9 cellular contexts compared by ENCODE assay signal in genomic region chr1:23791434-23792047, GRCh38. TPM values are rescaled to one million over a fixed set of nuclear protein-coding genes. Genes with fewer than 3 reads are reported as not detected.
DNase-seq lines count a peak whose midpoint lies in the region; ATAC-seq, FAIRE-seq and TF ChIP-seq lines count a peak whose summit lies in the region.
"Had no signal": no experiment of that assay in that cellular context is flagged by ENCODE, and none has a peak within 500 bp of the region (broad histone marks: within the 10 kb centered on the region; RNA-seq: fewer than 3 reads in every experiment).

No MANE protein-coding gene starts in this region.

- 0% methylated on average over 6 to 11 of the region's 17 CpGs for WGBS in gastroesophageal sphincter (ENCODE audit: low coverage in 1 of 2), 2 donors
- 1% methylated on average over 17 of the region's 17 CpGs for WGBS in pancreas, 2 donors

- H3K27ac ChIP-seq in gastroesophageal sphincter (peak overlapping the region in 3 of 4 donors; percentile 80 to 85 (median 84)), pancreas (peak overlapping the region in 2 of 4 donors; percentile 6 to 17)

- H3K4me3 ChIP-seq in gastroesophageal sphincter (peak overlapping the region; percentile 70 to 74), pancreas (peak overlapping the region; percentile 51 to 76 (median 61))

- TF ChIP-seq CTCF in gastroesophageal sphincter (IDR thresholded peaks at IDR 0.05) (no peak), pancreas (IDR thresholded peaks at IDR 0.05) (no peak)

- no peaks in the 10 kb centered on the region for H3K27me3 Mint-ChIP-seq in activated T-cell treated with anti-CD3 and anti-CD28 coated beads, Interleukin-2, amount 50 U/mL, for 4 hours (ENCODE audit: low read depth)

- peak; percentile 32 to 41 for ATAC-seq in activated T-cell treated with anti-CD3 and anti-CD28 coated beads, Interleukin-2, amount 50 U/mL, for 4 hours
- ATAC-seq in gastroesophageal sphincter (no peak), pancreas (peak; percentile 14 to 38 (median 25)), HG03045 (IDR thresholded peaks at IDR 0.05; ENCODE audit: unreplicated experiment) (no peak), GM19467 (IDR thresholded peaks at IDR 0.05; ENCODE audit: unreplicated experiment) (no peak), GM18858 (IDR thresholded peaks at IDR 0.05; ENCODE audit: unreplicated experiment) (no peak)

- FAIRE-seq in pancreas (lab: Jason Lieb, UNC): no peak
- FAIRE-seq: TTC549 had no signal

- peak; percentile 49 for DNase-seq in EH (ENCODE audit: low read depth)
- DNase-seq in HuH-7.5 (ENCODE audit: low spot score): peak; percentile 67
- DNase-seq in activated T-cell treated with anti-CD3 and anti-CD28 coated beads, Interleukin-2, amount 50 U/mL, for 4 hours: no peak
- DNase-seq in pancreas: peak in 3 of 6 donors; percentile 24 to 53 (median 36)

- H3K9me3 ChIP-seq in gastroesophageal sphincter (no peaks in the 10 kb centered on the region), pancreas (no peaks in the 10 kb centered on the region)

- peaks cover 0 to 60% of the 10 kb centered on the region in 2 donors for H3K36me3 ChIP-seq in gastroesophageal sphincter
- H3K36me3 ChIP-seq in pancreas: peaks cover 0 to 10% (median 6%) of the 10 kb centered on the region in 3 donors

- no peak for TF ChIP-seq POLR2A in gastroesophageal sphincter (IDR thresholded peaks at IDR 0.05)

- no peak for TF ChIP-seq EP300 in gastroesophageal sphincter (IDR thresholded peaks at IDR 0.05)

- intact Hi-C loops in pancreas (cut with DNase I): no loop called here

- no peaks in the 10 kb centered on the region for H3K9me3 Mint-ChIP-seq in activated T-cell treated with anti-CD3 and anti-CD28 coated beads, Interleukin-2, amount 50 U/mL, for 4 hours

- peaks cover 22% of the 10 kb centered on the region for H3K4me1 Mint-ChIP-seq in activated T-cell treated with anti-CD3 and anti-CD28 coated beads, Interleukin-2, amount 50 U/mL, for 4 hours (ENCODE audit: low read depth)

- H3K27me3 ChIP-seq in gastroesophageal sphincter: no peaks in the 10 kb centered on the region
- H3K27me3 ChIP-seq in pancreas: no peaks in the 10 kb centered on the region

- peaks cover 16% of the 10 kb centered on the region for H3K36me3 Mint-ChIP-seq in activated T-cell treated with anti-CD3 and anti-CD28 coated beads, Interleukin-2, amount 50 U/mL, for 4 hours (ENCODE audit: insufficient read depth)

- H3K4me1 ChIP-seq in gastroesophageal sphincter (peaks cover 0 to 37% (median 21%) of the 10 kb centered on the region in 3 donors), pancreas (peaks cover 0 to 12% (median 5%) of the 10 kb centered on the region in 3 donors)

- H3K4me3 Mint-ChIP-seq in activated T-cell treated with anti-CD3 and anti-CD28 coated beads, Interleukin-2, amount 50 U/mL, for 4 hours: peak overlapping the region; percentile 96

RNA-seq across cellular contexts. Expression of gene LYPLA2, which starts 0.6 kb away (rescaled TPM):
- 100 to 1,000 TPM; 132 to 146 (median 134) TPM for total RNA-seq in activated T-cell treated with anti-CD3 and anti-CD28 coated beads, Interleukin-2, amount 50 U/mL, for 4 hours
- total RNA-seq in gastroesophageal sphincter: 10 to 100 TPM; 25.7 to 30.4 (median 29.2) TPM
- total RNA-seq in pancreas: 10 to 100 TPM; 13.6 to 31.3 (median 21.6) TPM
- 10 to 100 TPM; 37.0 to 45.4 TPM for polyA plus RNA-seq in pancreas

RNA-seq across cellular contexts. Expression of gene GALE, which starts 9.0 kb away (rescaled TPM):
- total RNA-seq in activated T-cell treated with anti-CD3 and anti-CD28 coated beads, Interleukin-2, amount 50 U/mL, for 4 hours: 10 to 100 TPM; 55.9 to 65.3 (median 62.4) TPM
- 10 to 100 TPM in 3 of 4 donors, 1 to 10 TPM in 1; 7.4 to 25.2 (median 12.9) TPM for total RNA-seq in gastroesophageal sphincter
- 10 to 100 TPM in 5 of 6 donors, 1 to 10 TPM in 1; 5.6 to 15.2 (median 11.4) TPM for total RNA-seq in pancreas
- 10 to 100 TPM; 20.1 to 34.6 TPM for polyA plus RNA-seq in pancreas

RNA-seq across cellular contexts. Expression of gene PITHD1, which starts 13.3 kb away (rescaled TPM):
- 100 to 1,000 TPM; 125 to 128 (median 126) TPM for total RNA-seq in activated T-cell treated with anti-CD3 and anti-CD28 coated beads, Interleukin-2, amount 50 U/mL, for 4 hours
- total RNA-seq in gastroesophageal sphincter (10 to 100 TPM; 56.3 to 77.6 (median 60.8) TPM), pancreas (10 to 100 TPM; 17.3 to 20.6 (median 18.9) TPM)
- polyA plus RNA-seq in pancreas: 10 to 100 TPM; 20.6 to 36.8 TPM

RNA-seq across cellular contexts. Expression of gene HMGCL, which starts 33.7 kb away (rescaled TPM):
- 10 to 100 TPM; 10.5 to 11.1 (median 11.0) TPM for total RNA-seq in activated T-cell treated with anti-CD3 and anti-CD28 coated beads, Interleukin-2, amount 50 U/mL, for 4 hours
- total RNA-seq in gastroesophageal sphincter: 10 to 100 TPM; 24.1 to 61.0 (median 47.2) TPM
- 10 to 100 TPM; 16.2 to 26.0 (median 16.9) TPM for total RNA-seq in pancreas
- polyA plus RNA-seq in pancreas: 10 to 100 TPM; 18.9 to 27.0 TPM

RNA-seq across cellular contexts. Expression of gene ELOA, which starts 48.3 kb away (rescaled TPM):
- total RNA-seq in activated T-cell treated with anti-CD3 and anti-CD28 coated beads, Interleukin-2, amount 50 U/mL, for 4 hours: 10 to 100 TPM; 61.9 to 69.8 (median 67.1) TPM
- total RNA-seq in gastroesophageal sphincter (10 to 100 TPM; 37.8 to 41.9 (median 41.4) TPM), pancreas (10 to 100 TPM; 23.5 to 33.9 (median 27.0) TPM)
- 10 to 100 TPM; 10.6 to 13.8 TPM for polyA plus RNA-seq in pancreas

Comparison
In these comparisons a context has a peak if more than half of its experiments do, and no peak if none do; other contexts are left out.
1. ATAC-seq: peak in activated T-cell treated with anti-CD3 and anti-CD28 coated beads, Interleukin-2, amount 50 U/mL, for 4 hours (2 of 2) and pancreas (4 of 4); none in gastroesophageal sphincter (single experiment), HG03045 (single experiment), GM19467 (single experiment) and GM18858 (single experiment).
2. RNA of gene LYPLA2, which starts 0.6 kb away (total RNA-seq): 132 to 146 TPM in activated T-cell treated with anti-CD3 and anti-CD28 coated beads, Interleukin-2, amount 50 U/mL, for 4 hours; 25.7 to 30.4 TPM in gastroesophageal sphincter and 13.6 to 31.3 TPM in pancreas; every median in the first group is over 4 times any median in the second.